ENCODE assay signal across 8 cellular contexts in genomic region chr10:42937048-42937447, GRCh38.
"Had no signal": no experiment of that assay in that cellular context is flagged by ENCODE, and none has a peak within 500 bp of the region (broad histone marks: within the 10 kb centered on the region; RNA-seq: fewer than 3 reads in every experiment).

No MANE protein-coding gene starts in this region.

- FAIRE-seq: H1, H54, HTR-8/SVneo, K562 had no signal

- H3K9me3 Mint-ChIP-seq: GM23338 had no signal

- H3K4me2 ChIP-seq: GM23338 had no signal

- H3K27ac Mint-ChIP-seq: GM23338 had no signal

- H3K4me3 Mint-ChIP-seq: GM23338, H9 had no signal

- H2AFZ ChIP-seq: GM23338 had no signal

- DNase-seq: H9, HCEC 1CT, IMR-90 had no signal

- H3K4me3 ChIP-seq: GM23338, K562 had no signal

- ATAC-seq: GM23338, K562 had no signal
